1 cellular context compared by ENCODE assay signal in the genomic region with DNA sequence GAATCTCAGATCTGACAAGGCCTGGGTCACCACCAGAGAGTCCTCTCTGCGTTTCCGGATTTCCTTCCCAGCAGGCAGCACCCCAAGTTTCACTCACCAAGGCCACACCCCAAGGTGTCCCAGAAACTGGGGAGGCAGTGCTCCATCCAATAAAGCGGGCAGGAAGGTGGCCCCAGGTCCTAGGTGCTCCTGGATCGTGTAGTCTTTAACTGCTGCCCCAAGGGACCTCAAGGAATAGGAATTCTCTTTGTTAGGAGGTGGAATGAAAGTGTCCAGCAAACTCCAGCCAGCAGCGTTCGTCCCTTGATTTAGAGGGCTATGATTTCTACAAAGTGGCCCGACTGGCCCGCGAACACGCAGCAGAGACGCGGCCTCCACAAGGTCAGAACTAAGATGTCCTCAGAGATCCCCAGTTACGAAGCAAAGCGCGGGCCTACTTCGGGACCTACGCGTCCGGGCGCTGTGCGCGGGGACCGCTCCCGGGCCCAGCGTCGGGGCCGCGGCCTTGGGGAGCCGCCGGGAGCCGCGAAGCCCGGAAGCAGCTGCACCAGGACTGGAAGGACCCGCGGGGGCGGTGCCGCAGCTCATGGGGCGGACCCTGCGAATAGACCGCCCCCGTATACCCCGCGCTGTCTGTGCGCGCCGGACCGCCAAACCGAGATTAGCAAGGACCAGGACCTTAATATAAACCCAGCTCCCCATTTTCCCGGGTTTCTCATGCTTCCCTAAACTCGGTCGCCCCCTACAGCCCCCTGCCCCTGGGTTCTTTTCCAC.
A peak's percentile ranks its signal among the peaks of the same experiment; 100 is the strongest.
TF ChIP-seq lines count a peak whose summit lies in the region.

A gene with protein sequence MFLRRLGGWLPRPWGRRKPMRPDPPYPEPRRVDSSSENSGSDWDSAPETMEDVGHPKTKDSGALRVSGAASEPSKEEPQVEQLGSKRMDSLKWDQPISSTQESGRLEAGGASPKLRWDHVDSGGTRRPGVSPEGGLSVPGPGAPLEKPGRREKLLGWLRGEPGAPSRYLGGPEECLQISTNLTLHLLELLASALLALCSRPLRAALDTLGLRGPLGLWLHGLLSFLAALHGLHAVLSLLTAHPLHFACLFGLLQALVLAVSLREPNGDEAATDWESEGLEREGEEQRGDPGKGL (minus strand): TSS at position 555 of the 774 bp plus-strand sequence. CDS start 831 bp downstream, outside the sequence.

TF ChIP-seq in K562, 482 proteins besides CTCF, POLR2A, EP300 and RAD21 (continued from another document and continues in another):
- TF ChIP-seq FOXK2 (conservative IDR thresholded peaks at IDR 0.05 in 1 of 2, IDR thresholded peaks at IDR 0.05 in 1 of 2; ENCODE audit: low read depth in 2 of 2) = 0 out of 4 replicates have a peak, but pooled peaks of 1 of the 2 experiments have one; percentile 8
- TF ChIP-seq, protein P1, sequence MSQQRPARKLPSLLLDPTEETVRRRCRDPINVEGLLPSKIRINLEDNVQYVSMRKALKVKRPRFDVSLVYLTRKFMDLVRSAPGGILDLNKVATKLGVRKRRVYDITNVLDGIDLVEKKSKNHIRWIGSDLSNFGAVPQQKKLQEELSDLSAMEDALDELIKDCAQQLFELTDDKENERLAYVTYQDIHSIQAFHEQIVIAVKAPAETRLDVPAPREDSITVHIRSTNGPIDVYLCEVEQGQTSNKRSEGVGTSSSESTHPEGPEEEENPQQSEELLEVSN (IDR thresholded peaks at IDR 0.05; ENCODE audit: borderline replicate concordance in 1 of 2, extremely low read depth in 1 of 2, insufficient read depth in 1 of 2, insufficient read length in 1 of 2, low read depth in 1 of 2, low read length in 1 of 2, poor library complexity in 1 of 2, severe bottlenecking in 1 of 2) = peak; percentile 52 to 76
- TF ChIP-seq, protein P2, sequence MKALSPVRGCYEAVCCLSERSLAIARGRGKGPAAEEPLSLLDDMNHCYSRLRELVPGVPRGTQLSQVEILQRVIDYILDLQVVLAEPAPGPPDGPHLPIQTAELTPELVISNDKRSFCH (CRISPR knock-in tag; IDR thresholded peaks at IDR 0.05) = no peak
- TF ChIP-seq, protein P2 (tag; IDR thresholded peaks at IDR 0.05) = peak; percentile 78
- no peak for TF ChIP-seq NR2C1 (IDR thresholded peaks at IDR 0.05)
- TF ChIP-seq NR2C1 (tag; IDR thresholded peaks at IDR 0.05) = peak; percentile 42; the same call in 1 of the 2 replicates
- TF ChIP-seq FOXM1 (IDR thresholded peaks at IDR 0.05; ENCODE audit: low read depth) = no peak
- TF ChIP-seq FOXM1 (CRISPR knock-in tag; IDR thresholded peaks at IDR 0.05; ENCODE audit: low read depth) = 0 out of 2 replicates have a peak, but pooled peaks have one; percentile 44
- TF ChIP-seq CBFB (CRISPR knock-in tag; IDR thresholded peaks at IDR 0.05) = no peak
- TF ChIP-seq RB1 (IDR thresholded peaks at IDR 0.05; ENCODE audit: low read depth) = no peak
- peak in 1 of 2 experiments; percentile 75; a peak in 2 of 4 replicates for TF ChIP-seq TEAD1 (CRISPR knock-in tag; IDR thresholded peaks at IDR 0.05)
- no peak; the same call in 1 of the 2 replicates for TF ChIP-seq ZSCAN32 (CRISPR knock-in tag; IDR thresholded peaks at IDR 0.05)
- TF ChIP-seq ZNF695 (CRISPR knock-in tag; IDR thresholded peaks at IDR 0.05) = peak; percentile 78; the same call in 1 of the 2 replicates
- TF ChIP-seq TGIF2 (CRISPR knock-in tag; IDR thresholded peaks at IDR 0.05) = peak; percentile 80; the same call in 1 of the 2 replicates
- peak; percentile 89; the same call in 1 of the 2 replicates for TF ChIP-seq ZNF212 (CRISPR knock-in tag; IDR thresholded peaks at IDR 0.05)
- TF ChIP-seq ZNF445 (CRISPR knock-in tag; IDR thresholded peaks at IDR 0.05; ENCODE audit: low read depth) = peak; percentile 52; the same call in 1 of the 2 replicates
- 0 out of 4 replicates have a peak, but pooled peaks of 1 of the 2 experiments have one; percentile 2 for TF ChIP-seq SIX5 (IDR thresholded peaks at IDR 0.05; ENCODE audit: borderline replicate concordance in 1 of 2, insufficient read depth in 1 of 2, low read depth in 1 of 2, low read length in 2 of 2)
- TF ChIP-seq, protein P3, sequence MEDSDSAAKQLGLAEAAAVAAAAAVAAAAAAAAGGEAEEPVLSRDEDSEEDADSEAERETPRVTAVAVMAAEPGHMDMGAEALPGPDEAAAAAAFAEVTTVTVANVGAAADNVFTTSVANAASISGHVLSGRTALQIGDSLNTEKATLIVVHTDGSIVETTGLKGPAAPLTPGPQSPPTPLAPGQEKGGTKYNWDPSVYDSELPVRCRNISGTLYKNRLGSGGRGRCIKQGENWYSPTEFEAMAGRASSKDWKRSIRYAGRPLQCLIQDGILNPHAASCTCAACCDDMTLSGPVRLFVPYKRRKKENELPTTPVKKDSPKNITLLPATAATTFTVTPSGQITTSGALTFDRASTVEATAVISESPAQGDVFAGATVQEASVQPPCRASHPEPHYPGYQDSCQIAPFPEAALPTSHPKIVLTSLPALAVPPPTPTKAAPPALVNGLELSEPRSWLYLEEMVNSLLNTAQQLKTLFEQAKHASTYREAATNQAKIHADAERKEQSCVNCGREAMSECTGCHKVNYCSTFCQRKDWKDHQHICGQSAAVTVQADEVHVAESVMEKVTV (CRISPR knock-in tag; IDR thresholded peaks at IDR 0.05) = peak; percentile 5; the same call in 1 of the 2 replicates
- TF ChIP-seq SP2 (IDR thresholded peaks at IDR 0.05; ENCODE audit: extremely low read depth, low read depth, low read length, poor library complexity, severe bottlenecking) = no peak
- peak; percentile 36 to 60; a peak in 2 of 4 replicates for TF ChIP-seq FOXA3 (CRISPR knock-in tag; conservative IDR thresholded peaks at IDR 0.05 in 1 of 2, IDR thresholded peaks at IDR 0.05 in 1 of 2)
- TF ChIP-seq, protein P4, sequence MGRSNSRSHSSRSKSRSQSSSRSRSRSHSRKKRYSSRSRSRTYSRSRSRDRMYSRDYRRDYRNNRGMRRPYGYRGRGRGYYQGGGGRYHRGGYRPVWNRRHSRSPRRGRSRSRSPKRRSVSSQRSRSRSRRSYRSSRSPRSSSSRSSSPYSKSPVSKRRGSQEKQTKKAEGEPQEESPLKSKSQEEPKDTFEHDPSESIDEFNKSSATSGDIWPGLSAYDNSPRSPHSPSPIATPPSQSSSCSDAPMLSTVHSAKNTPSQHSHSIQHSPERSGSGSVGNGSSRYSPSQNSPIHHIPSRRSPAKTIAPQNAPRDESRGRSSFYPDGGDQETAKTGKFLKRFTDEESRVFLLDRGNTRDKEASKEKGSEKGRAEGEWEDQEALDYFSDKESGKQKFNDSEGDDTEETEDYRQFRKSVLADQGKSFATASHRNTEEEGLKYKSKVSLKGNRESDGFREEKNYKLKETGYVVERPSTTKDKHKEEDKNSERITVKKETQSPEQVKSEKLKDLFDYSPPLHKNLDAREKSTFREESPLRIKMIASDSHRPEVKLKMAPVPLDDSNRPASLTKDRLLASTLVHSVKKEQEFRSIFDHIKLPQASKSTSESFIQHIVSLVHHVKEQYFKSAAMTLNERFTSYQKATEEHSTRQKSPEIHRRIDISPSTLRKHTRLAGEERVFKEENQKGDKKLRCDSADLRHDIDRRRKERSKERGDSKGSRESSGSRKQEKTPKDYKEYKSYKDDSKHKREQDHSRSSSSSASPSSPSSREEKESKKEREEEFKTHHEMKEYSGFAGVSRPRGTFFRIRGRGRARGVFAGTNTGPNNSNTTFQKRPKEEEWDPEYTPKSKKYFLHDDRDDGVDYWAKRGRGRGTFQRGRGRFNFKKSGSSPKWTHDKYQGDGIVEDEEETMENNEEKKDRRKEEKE (IDR thresholded peaks at IDR 0.05; ENCODE audit: borderline replicate concordance in 1 of 2, control insufficient read depth in 1 of 2, low read depth in 2 of 2, low read length in 1 of 2) = peak; percentile 34 to 64; a peak in 1 of 4 replicates
- peak; percentile 76 for TF ChIP-seq RBBP5 (IDR thresholded peaks at IDR 0.05; ENCODE audit: borderline replicate concordance, insufficient read depth, low read length, poor library complexity, severe bottlenecking)
- TF ChIP-seq, protein P5, sequence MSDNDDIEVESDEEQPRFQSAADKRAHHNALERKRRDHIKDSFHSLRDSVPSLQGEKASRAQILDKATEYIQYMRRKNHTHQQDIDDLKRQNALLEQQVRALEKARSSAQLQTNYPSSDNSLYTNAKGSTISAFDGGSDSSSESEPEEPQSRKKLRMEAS (CRISPR knock-in tag; IDR thresholded peaks at IDR 0.05) = peak; percentile 66; the same call in 1 of the 2 replicates
- peak; percentile 64 for TF ChIP-seq HCFC1 (IDR thresholded peaks at IDR 0.05; ENCODE audit: low read depth, low read length)
- peak; percentile 68 for TF ChIP-seq MYC (IDR thresholded peaks at IDR 0.05; ENCODE audit: low read depth, low read length)
- peak; percentile 50; the same call in 1 of the 2 replicates for TF ChIP-seq MYC (CRISPR knock-in tag; IDR thresholded peaks at IDR 0.05; ENCODE audit: borderline replicate concordance, low read depth)
- 0 out of 2 replicates have a peak, but pooled peaks have one; percentile 15 for TF ChIP-seq SAFB (IDR thresholded peaks at IDR 0.05; ENCODE audit: borderline replicate concordance, low read depth, low read length)
- TF ChIP-seq, protein P6, sequence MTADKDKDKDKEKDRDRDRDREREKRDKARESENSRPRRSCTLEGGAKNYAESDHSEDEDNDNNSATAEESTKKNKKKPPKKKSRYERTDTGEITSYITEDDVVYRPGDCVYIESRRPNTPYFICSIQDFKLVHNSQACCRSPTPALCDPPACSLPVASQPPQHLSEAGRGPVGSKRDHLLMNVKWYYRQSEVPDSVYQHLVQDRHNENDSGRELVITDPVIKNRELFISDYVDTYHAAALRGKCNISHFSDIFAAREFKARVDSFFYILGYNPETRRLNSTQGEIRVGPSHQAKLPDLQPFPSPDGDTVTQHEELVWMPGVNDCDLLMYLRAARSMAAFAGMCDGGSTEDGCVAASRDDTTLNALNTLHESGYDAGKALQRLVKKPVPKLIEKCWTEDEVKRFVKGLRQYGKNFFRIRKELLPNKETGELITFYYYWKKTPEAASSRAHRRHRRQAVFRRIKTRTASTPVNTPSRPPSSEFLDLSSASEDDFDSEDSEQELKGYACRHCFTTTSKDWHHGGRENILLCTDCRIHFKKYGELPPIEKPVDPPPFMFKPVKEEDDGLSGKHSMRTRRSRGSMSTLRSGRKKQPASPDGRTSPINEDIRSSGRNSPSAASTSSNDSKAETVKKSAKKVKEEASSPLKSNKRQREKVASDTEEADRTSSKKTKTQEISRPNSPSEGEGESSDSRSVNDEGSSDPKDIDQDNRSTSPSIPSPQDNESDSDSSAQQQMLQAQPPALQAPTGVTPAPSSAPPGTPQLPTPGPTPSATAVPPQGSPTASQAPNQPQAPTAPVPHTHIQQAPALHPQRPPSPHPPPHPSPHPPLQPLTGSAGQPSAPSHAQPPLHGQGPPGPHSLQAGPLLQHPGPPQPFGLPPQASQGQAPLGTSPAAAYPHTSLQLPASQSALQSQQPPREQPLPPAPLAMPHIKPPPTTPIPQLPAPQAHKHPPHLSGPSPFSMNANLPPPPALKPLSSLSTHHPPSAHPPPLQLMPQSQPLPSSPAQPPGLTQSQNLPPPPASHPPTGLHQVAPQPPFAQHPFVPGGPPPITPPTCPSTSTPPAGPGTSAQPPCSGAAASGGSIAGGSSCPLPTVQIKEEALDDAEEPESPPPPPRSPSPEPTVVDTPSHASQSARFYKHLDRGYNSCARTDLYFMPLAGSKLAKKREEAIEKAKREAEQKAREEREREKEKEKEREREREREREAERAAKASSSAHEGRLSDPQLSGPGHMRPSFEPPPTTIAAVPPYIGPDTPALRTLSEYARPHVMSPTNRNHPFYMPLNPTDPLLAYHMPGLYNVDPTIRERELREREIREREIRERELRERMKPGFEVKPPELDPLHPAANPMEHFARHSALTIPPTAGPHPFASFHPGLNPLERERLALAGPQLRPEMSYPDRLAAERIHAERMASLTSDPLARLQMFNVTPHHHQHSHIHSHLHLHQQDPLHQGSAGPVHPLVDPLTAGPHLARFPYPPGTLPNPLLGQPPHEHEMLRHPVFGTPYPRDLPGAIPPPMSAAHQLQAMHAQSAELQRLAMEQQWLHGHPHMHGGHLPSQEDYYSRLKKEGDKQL (CRISPR knock-in tag; IDR thresholded peaks at IDR 0.05; ENCODE audit: borderline replicate concordance) = peak; percentile 93; the same call in 1 of the 2 replicates
- peak; percentile 74 for TF ChIP-seq NR2F6 (CRISPR knock-in tag; IDR thresholded peaks at IDR 0.05)
- TF ChIP-seq, protein P7, sequence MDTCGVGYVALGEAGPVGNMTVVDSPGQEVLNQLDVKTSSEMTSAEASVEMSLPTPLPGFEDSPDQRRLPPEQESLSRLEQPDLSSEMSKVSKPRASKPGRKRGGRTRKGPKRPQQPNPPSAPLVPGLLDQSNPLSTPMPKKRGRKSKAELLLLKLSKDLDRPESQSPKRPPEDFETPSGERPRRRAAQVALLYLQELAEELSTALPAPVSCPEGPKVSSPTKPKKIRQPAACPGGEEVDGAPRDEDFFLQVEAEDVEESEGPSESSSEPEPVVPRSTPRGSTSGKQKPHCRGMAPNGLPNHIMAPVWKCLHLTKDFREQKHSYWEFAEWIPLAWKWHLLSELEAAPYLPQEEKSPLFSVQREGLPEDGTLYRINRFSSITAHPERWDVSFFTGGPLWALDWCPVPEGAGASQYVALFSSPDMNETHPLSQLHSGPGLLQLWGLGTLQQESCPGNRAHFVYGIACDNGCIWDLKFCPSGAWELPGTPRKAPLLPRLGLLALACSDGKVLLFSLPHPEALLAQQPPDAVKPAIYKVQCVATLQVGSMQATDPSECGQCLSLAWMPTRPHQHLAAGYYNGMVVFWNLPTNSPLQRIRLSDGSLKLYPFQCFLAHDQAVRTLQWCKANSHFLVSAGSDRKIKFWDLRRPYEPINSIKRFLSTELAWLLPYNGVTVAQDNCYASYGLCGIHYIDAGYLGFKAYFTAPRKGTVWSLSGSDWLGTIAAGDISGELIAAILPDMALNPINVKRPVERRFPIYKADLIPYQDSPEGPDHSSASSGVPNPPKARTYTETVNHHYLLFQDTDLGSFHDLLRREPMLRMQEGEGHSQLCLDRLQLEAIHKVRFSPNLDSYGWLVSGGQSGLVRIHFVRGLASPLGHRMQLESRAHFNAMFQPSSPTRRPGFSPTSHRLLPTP (IDR thresholded peaks at IDR 0.05; ENCODE audit: borderline replicate concordance, extremely low read depth, insufficient read length) = no peak
- TF ChIP-seq ZNF561 (CRISPR knock-in tag; conservative IDR thresholded peaks at IDR 0.05) = peak; percentile 5; the same call in 1 of the 2 replicates
